In genomic region chr4:119050501-119051090, GRCh38 we compare ENCODE assay signal across 18 cellular contexts.
DNase-seq lines count a peak whose midpoint lies in the region; ATAC-seq, FAIRE-seq and TF ChIP-seq lines count a peak whose summit lies in the region.
"Had no signal": no experiment of that assay in that cellular context is flagged by ENCODE, and none has a peak within 500 bp of the region (broad histone marks: within the 10 kb centered on the region; RNA-seq: fewer than 3 reads in every experiment).

No MANE protein-coding gene starts in this region.

- WGBS in pancreas, 2 donors, result 77 to 81% methylated on average over 7 of the region's 7 CpGs

- no peaks in the 10 kb centered on the region for H3K36me3 ChIP-seq in pancreas
- H3K36me3 ChIP-seq: BLaER1 treated with 17β-estradiol and CSF1 and Interleukin-3, amounts not matched to agents 10 nM and 100 nM had no signal

- intact Hi-C loops in pancreas (cut with DNase I), result no loop called here

- no peaks in the 10 kb centered on the region for H3K4me1 ChIP-seq in pancreas

- H3K4me3 ChIP-seq in NB4 (ENCODE audit: low read depth, low read length), result no peak overlapping the region
- no peak overlapping the region for H3K4me3 ChIP-seq in pancreas
- H3K4me3 ChIP-seq: BLaER1 treated with 17β-estradiol and CSF1 and Interleukin-3, amounts not matched to agents 10 nM and 100 nM had no signal

- DNase-seq in COLO829 (ENCODE audit: low spot score) (peak; percentile 84), NB4 (ENCODE audit: low read depth) (peak; percentile 10), amniotic epithelial cell (ENCODE audit: low read depth) (peak; percentile 62), iris pigment epithelial cell (ENCODE audit: low read depth) (peak; percentile 65), pancreas (no peak), RKO (ENCODE audit: low spot score) (no peak)
- no peak for DNase-seq in activated naive CD8-positive, alpha-beta T cell treated with anti-CD3 and anti-CD28 coated beads, Interleukin-2, amount 50 U/mL, for 24 hours
- DNase-seq in activated CD8-positive, alpha-beta memory T cell treated with anti-CD3 and anti-CD28 coated beads, Interleukin-2, amount 10 ng/mL, durations not matched to agents 7 days and 5 days, result no peak
- DNase-seq: CD8-positive, alpha-beta T cell; H7; HFFc6; NCI-H1105; NCI-H2081 treated with DMSO at 0.1 percent for 48 hours; NCI-H748 treated with DMSO at 0.1 percent for 48 hours; OCI-M1; RPMI8226 had no signal

- H3K4me3 Mint-ChIP-seq in activated naive CD8-positive, alpha-beta T cell treated with anti-CD3 and anti-CD28 coated beads, Interleukin-2, amount 50 U/mL, for 24 hours, result no peak overlapping the region
- no peak overlapping the region for H3K4me3 Mint-ChIP-seq in activated CD8-positive, alpha-beta memory T cell treated with anti-CD3 and anti-CD28 coated beads, Interleukin-2, amount 10 ng/mL, durations not matched to agents 7 days and 5 days
- H3K4me3 Mint-ChIP-seq: CD8-positive, alpha-beta T cell; HFFc6 had no signal

- H3K27ac ChIP-seq in pancreas, result no peak overlapping the region
- H3K27ac ChIP-seq: BLaER1 treated with 17β-estradiol and CSF1 and Interleukin-3, amounts not matched to agents 10 nM and 100 nM had no signal

- no peak for ATAC-seq in activated naive CD8-positive, alpha-beta T cell treated with anti-CD3 and anti-CD28 coated beads, Interleukin-2, amount 50 U/mL, for 24 hours
- ATAC-seq in activated CD8-positive, alpha-beta memory T cell treated with anti-CD3 and anti-CD28 coated beads, Interleukin-2, amount 10 ng/mL, durations not matched to agents 7 days and 5 days, result no peak
- ATAC-seq in pancreas, result no peak
- ATAC-seq: CD8-positive, alpha-beta T cell had no signal

- CTCF ChIA-PET in activated CD8-positive, alpha-beta memory T cell treated with anti-CD3 and anti-CD28 coated beads, Interleukin-2, amount 10 ng/mL, durations not matched to agents 7 days and 5 days (lab: Charles Lee), result interaction anchor here (7.1 kb wide), 1 partner anchor 9 kb away, joined by 33 read pairs; no protein-coding TSS in a partner anchor

- no peaks in the 10 kb centered on the region for H3K4me1 Mint-ChIP-seq in activated naive CD8-positive, alpha-beta T cell treated with anti-CD3 and anti-CD28 coated beads, Interleukin-2, amount 50 U/mL, for 24 hours
- H3K4me1 Mint-ChIP-seq in activated CD8-positive, alpha-beta memory T cell treated with anti-CD3 and anti-CD28 coated beads, Interleukin-2, amount 10 ng/mL, durations not matched to agents 7 days and 5 days, result no peaks in the 10 kb centered on the region

- no peak for FAIRE-seq in pancreas (lab: Jason Lieb, UNC)
- FAIRE-seq: G401.6 had no signal

- H3K9me3 Mint-ChIP-seq in activated naive CD8-positive, alpha-beta T cell treated with anti-CD3 and anti-CD28 coated beads, Interleukin-2, amount 50 U/mL, for 24 hours, result no peaks in the 10 kb centered on the region
- H3K9me3 Mint-ChIP-seq in activated CD8-positive, alpha-beta memory T cell treated with anti-CD3 and anti-CD28 coated beads, Interleukin-2, amount 10 ng/mL, durations not matched to agents 7 days and 5 days (ENCODE audit: low read depth), result no peaks in the 10 kb centered on the region
- H3K9me3 Mint-ChIP-seq: CD8-positive, alpha-beta T cell; HFFc6 had no signal

- no peaks in the 10 kb centered on the region for H3K9me3 ChIP-seq in pancreas
- H3K9me3 ChIP-seq: BLaER1 treated with 17β-estradiol and CSF1 and Interleukin-3, amounts not matched to agents 10 nM and 100 nM had no signal

- TF ChIP-seq CTCF in NB4 (IDR thresholded peaks at IDR 0.05; ENCODE audit: low read depth, low read length) (no peak), pancreas (IDR thresholded peaks at IDR 0.05) (no peak)

- no peaks in the 10 kb centered on the region for H3K27me3 ChIP-seq in pancreas
- H3K27me3 ChIP-seq: BLaER1 treated with 17β-estradiol and CSF1 and Interleukin-3, amounts not matched to agents 10 nM and 100 nM had no signal

- H3K27ac Mint-ChIP-seq in activated naive CD8-positive, alpha-beta T cell treated with anti-CD3 and anti-CD28 coated beads, Interleukin-2, amount 50 U/mL, for 24 hours, result no peak overlapping the region
- no peak overlapping the region for H3K27ac Mint-ChIP-seq in activated CD8-positive, alpha-beta memory T cell treated with anti-CD3 and anti-CD28 coated beads, Interleukin-2, amount 10 ng/mL, durations not matched to agents 7 days and 5 days
- H3K27ac Mint-ChIP-seq: CD8-positive, alpha-beta T cell; HFFc6 had no signal

- no peaks in the 10 kb centered on the region for H3K36me3 Mint-ChIP-seq in activated naive CD8-positive, alpha-beta T cell treated with anti-CD3 and anti-CD28 coated beads, Interleukin-2, amount 50 U/mL, for 24 hours (ENCODE audit: low read depth)
- no peaks in the 10 kb centered on the region for H3K36me3 Mint-ChIP-seq in activated CD8-positive, alpha-beta memory T cell treated with anti-CD3 and anti-CD28 coated beads, Interleukin-2, amount 10 ng/mL, durations not matched to agents 7 days and 5 days
- H3K36me3 Mint-ChIP-seq: CD8-positive, alpha-beta T cell had no signal

- no peak for TF ChIP-seq POLR2A in NB4 (IDR thresholded peaks at IDR 0.05; ENCODE audit: extremely low read depth, insufficient read length)

- peaks cover 2% of the 10 kb centered on the region for H3K27me3 Mint-ChIP-seq in activated naive CD8-positive, alpha-beta T cell treated with anti-CD3 and anti-CD28 coated beads, Interleukin-2, amount 50 U/mL, for 24 hours
- peaks cover 12% of the 10 kb centered on the region for H3K27me3 Mint-ChIP-seq in activated CD8-positive, alpha-beta memory T cell treated with anti-CD3 and anti-CD28 coated beads, Interleukin-2, amount 10 ng/mL, durations not matched to agents 7 days and 5 days

Comparison
In these comparisons a context has a peak if more than half of its experiments do, and no peak if none do; other contexts are left out.
1. DNase-seq: peak in COLO829 (single experiment), NB4 (single experiment), amniotic epithelial cell (single experiment) and iris pigment epithelial cell (single experiment); none in activated naive CD8-positive, alpha-beta T cell treated with anti-CD3 and anti-CD28 coated beads, Interleukin-2, amount 50 U/mL, for 24 hours (single experiment), activated CD8-positive, alpha-beta memory T cell treated with anti-CD3 and anti-CD28 coated beads, Interleukin-2, amount 10 ng/mL, durations not matched to agents 7 days and 5 days (single experiment), pancreas (0 of 6) and RKO (single experiment).